Comparison of ENCODE assay signal across 24 cellular contexts in the genomic region with DNA sequence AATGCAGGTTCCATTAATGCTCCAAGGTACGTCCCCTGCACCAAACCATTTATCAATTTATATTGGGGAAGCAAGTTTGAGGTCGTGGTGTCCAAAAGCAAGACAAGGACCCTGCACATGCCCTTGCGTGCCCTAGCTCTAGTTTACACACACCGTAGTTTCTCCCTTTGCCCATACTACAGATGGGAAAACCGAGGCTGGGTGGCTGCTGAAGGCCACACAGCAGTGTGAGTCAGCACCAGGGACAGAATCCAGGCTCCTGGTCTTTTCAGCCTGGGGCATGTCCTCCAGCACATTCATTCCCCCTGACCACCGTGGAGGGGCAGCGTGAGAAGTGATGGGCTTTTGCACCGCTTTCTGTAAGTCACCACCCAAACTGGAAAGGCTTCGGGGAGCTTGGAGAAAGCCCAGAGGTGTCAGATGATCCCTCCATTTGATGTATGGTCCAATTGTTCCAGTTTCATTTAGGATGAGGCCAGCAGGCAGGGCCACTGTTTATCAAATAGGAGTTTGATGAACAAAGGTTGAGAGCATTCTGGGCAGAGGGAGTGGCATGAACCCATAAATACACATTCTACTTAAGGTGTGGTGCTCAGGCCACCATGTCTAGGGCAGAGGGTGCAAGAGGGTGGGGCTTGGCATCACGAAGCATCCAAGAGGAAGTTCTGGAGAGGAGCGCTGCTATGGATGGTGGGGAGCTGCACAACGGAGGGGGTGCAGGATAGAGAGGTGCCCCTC.
"Had no signal": no experiment of that assay in that cellular context is flagged by ENCODE, and none has a peak within 500 bp of the region (broad histone marks: within the 10 kb centered on the region; RNA-seq: fewer than 3 reads in every experiment).

No MANE protein-coding gene starts in this region.

- H3K27me3 Mint-ChIP-seq: activated naive CD8-positive, alpha-beta T cell; natural killer cell treated with Interleukin-12 subunit alpha and Interleukin-12 subunit beta and Interleukin-15 and Interleukin-18, amount 100 ng/mL, for 72 hours had no signal

- FAIRE-seq: endothelial cell of umbilical vein, urothelium cell line had no signal

- H3K4me3 ChIP-seq: ascending aorta, heart right ventricle, left lung, lower lobe of right lung, ovary, psoas muscle, testis, transverse colon had no signal

- H3K36me3 Mint-ChIP-seq: activated naive CD8-positive, alpha-beta T cell; natural killer cell treated with Interleukin-12 subunit alpha and Interleukin-12 subunit beta and Interleukin-15 and Interleukin-18, amount 100 ng/mL, for 72 hours had no signal

- H3K4me1 ChIP-seq: ascending aorta, left lung, lower lobe of right lung, psoas muscle, testis, transverse colon had no signal

- H3K4me3 Mint-ChIP-seq: activated naive CD8-positive, alpha-beta T cell; activated T-cell treated with anti-CD3 and anti-CD28 coated beads, Interleukin-2, amount 50 U/mL, for 72 hours; natural killer cell treated with Interleukin-12 subunit alpha and Interleukin-12 subunit beta and Interleukin-15 and Interleukin-18, amount 100 ng/mL, for 72 hours had no signal

- H3K27ac Mint-ChIP-seq: activated naive CD8-positive, alpha-beta T cell; activated T-cell treated with anti-CD3 and anti-CD28 coated beads, Interleukin-2, amount 50 U/mL, for 72 hours had no signal

- H3K36me3 ChIP-seq: ascending aorta, heart right ventricle, left lung, lower lobe of right lung, neutrophil, ovary, transverse colon had no signal

- H3K9me3 ChIP-seq: ascending aorta, heart right ventricle, left lung, lower lobe of right lung, neutrophil, ovary, psoas muscle, testis, transverse colon had no signal

- ATAC-seq: activated T-cell treated with anti-CD3 and anti-CD28 coated beads, Interleukin-2, amount 50 U/mL, for 72 hours; heart right ventricle; left lung; lower lobe of right lung; natural killer cell treated with Interleukin-12 subunit alpha and Interleukin-12 subunit beta and Interleukin-15 and Interleukin-18, amount 100 ng/mL, for 72 hours; psoas muscle had no signal

- H3K9me3 Mint-ChIP-seq: activated T-cell treated with anti-CD3 and anti-CD28 coated beads, Interleukin-2, amount 50 U/mL, for 72 hours; natural killer cell treated with Interleukin-12 subunit alpha and Interleukin-12 subunit beta and Interleukin-15 and Interleukin-18, amount 100 ng/mL, for 72 hours had no signal

- H3K27me3 ChIP-seq: ascending aorta, heart right ventricle, left lung, ovary, testis had no signal

- H3K27ac ChIP-seq: ascending aorta, heart right ventricle, left lung, lower lobe of right lung, neutrophil, ovary, psoas muscle, testis, transverse colon had no signal

- DNase-seq: activated CD4-positive, alpha-beta T cell treated with anti-CD3 and anti-CD28 coated beads for 4 hours; activated CD4-positive, alpha-beta T cell treated with anti-CD3 and anti-CD28 coated beads, Interleukin-2, amount 50 U/mL, for 4 hours; activated naive CD4-positive, alpha-beta T cell treated with Interleukin-2 at 50 U/mL for 16 hours; activated T-cell treated with anti-CD3 and anti-CD28 coated beads for 4 hours; activated T-cell treated with anti-CD3 and anti-CD28 coated beads, Interleukin-2, amount 50 U/mL, for 72 hours; caudate nucleus; heart right ventricle; kidney glomerular epithelial cell; left lung; lower lobe of right lung; mesenchymal stem cell; ovary; psoas muscle; stimulated activated CD4-positive, alpha-beta T cell treated with anti-CD3 and anti-CD28 coated beads, Interleukin-15, amount 100 ng/mL, for 24 hours; stimulated activated CD4-positive, alpha-beta T cell treated with anti-CD3 and anti-CD28 coated beads, Interleukin-2, amount 100 ng/mL, for 24 hours; stimulated activated naive CD4-positive, alpha-beta T cell; testis; transverse colon had no signal
